In genomic region chr3:69744507-69744906, GRCh38 we compare ENCODE assay signal across 24 cellular contexts. TPM values are rescaled to one million over a fixed set of nuclear protein-coding genes. Genes with fewer than 3 reads are reported as not detected.
A peak's percentile ranks its signal among the peaks of the same experiment; 100 is the strongest.
DNase-seq lines count a peak whose midpoint lies in the region; ATAC-seq, FAIRE-seq and TF ChIP-seq lines count a peak whose summit lies in the region.
"Had no signal": no experiment of that assay in that cellular context is flagged by ENCODE, and none has a peak within 500 bp of the region (broad histone marks: within the 10 kb centered on the region; RNA-seq: fewer than 3 reads in every experiment).

No MANE protein-coding gene starts in this region.

- no peak overlapping the region for H3K27ac ChIP-seq in HepG2 (ENCODE audit: extremely low read length, insufficient read depth, low read length)
- H3K27ac ChIP-seq in right lobe of liver, result no peak overlapping the region
- H3K27ac ChIP-seq in K562 (ENCODE audit: extremely low read depth, low read depth, low read length), result no peak overlapping the region
- H3K27ac ChIP-seq in pancreas, result no peak overlapping the region
- H3K27ac ChIP-seq in dorsolateral prefrontal cortex, result no peak overlapping the region
- H3K27ac ChIP-seq: C4-2B, SJCRH30 had no signal

- 32% methylated on average over 3 of the region's 3 CpGs for WGBS in HepG2 (ENCODE audit: low lambda C conversion rate)
- WGBS in right lobe of liver (ENCODE audit: insufficient coverage, low coverage, low lambda C conversion rate, missing lambda C conversion rate), result 67% methylated on average over 3 of the region's 3 CpGs
- WGBS in K562 (ENCODE audit: insufficient coverage, low coverage, missing lambda C conversion rate), result 66% methylated on average over 3 of the region's 3 CpGs
- 83 to 93% methylated on average over 3 of the region's 3 CpGs for WGBS in pancreas, 2 donors

- H4K20me1 ChIP-seq in HepG2 (ENCODE audit: insufficient read depth, low read length), result no peaks in the 10 kb centered on the region
- H4K20me1 ChIP-seq in K562 (replicated peaks; ENCODE audit: control insufficient read depth, insufficient read depth, low read length), result no peaks in the 10 kb centered on the region

- H2AFZ ChIP-seq in HepG2 (ENCODE audit: low read length), result no peak overlapping the region
- H2AFZ ChIP-seq in K562 (ENCODE audit: low read depth, low read length), result peak overlapping the region; percentile 33; the same call in 1 of the 2 replicates

- no peak overlapping the region for H3K4me3 ChIP-seq in HepG2 (replicated peaks in 1 of 3; ENCODE audit: insufficient read depth in 1 of 3, low read depth in 2 of 3, low read length in 3 of 3)
- no peak overlapping the region for H3K4me3 ChIP-seq in right lobe of liver
- H3K4me3 ChIP-seq in K562, result no peak overlapping the region
- no peak overlapping the region for H3K4me3 ChIP-seq in pancreas
- H3K4me3 ChIP-seq in dorsolateral prefrontal cortex, result no peak overlapping the region
- H3K4me3 ChIP-seq: Peyer's patch, SJCRH30 had no signal

- TF ChIP-seq EP300 in HepG2 (IDR thresholded peaks at IDR 0.05; ENCODE audit: low read depth in 2 of 2, low read length in 2 of 2) (no peak), HepG2 (CRISPR knock-in tag; IDR thresholded peaks at IDR 0.05; ENCODE audit: borderline replicate concordance) (no peak), K562 (IDR thresholded peaks at IDR 0.05; ENCODE audit: low read length) (no peak)

- TF ChIP-seq RAD21 in HepG2 (CRISPR knock-in tag; IDR thresholded peaks at IDR 0.05) (no peak), K562 (CRISPR knock-in tag; conservative IDR thresholded peaks at IDR 0.05 in 1 of 2, IDR thresholded peaks at IDR 0.05 in 1 of 2) (no peak)

- H3K9me3 ChIP-seq in HepG2 (ENCODE audit: low read length) (no peaks in the 10 kb centered on the region), right lobe of liver (no peaks in the 10 kb centered on the region), K562 (replicated peaks; ENCODE audit: control insufficient read depth, insufficient read depth, low read depth, low read length) (no peaks in the 10 kb centered on the region), pancreas (no peaks in the 10 kb centered on the region)
- H3K9me3 ChIP-seq: Peyer's patch, SJCRH30 had no signal

- H3K79me2 ChIP-seq in HepG2 (ENCODE audit: insufficient read depth, low read length), result no peaks in the 10 kb centered on the region
- H3K79me2 ChIP-seq in K562 (ENCODE audit: control insufficient read depth, insufficient read depth, low read length), result peaks cover 100% of the 10 kb centered on the region

- H3K36me3 ChIP-seq in HepG2 (replicated peaks in 1 of 2; ENCODE audit: control insufficient read depth in 1 of 2, insufficient read depth in 2 of 2, low read length in 2 of 2) (no peaks in the 10 kb centered on the region), right lobe of liver (no peaks in the 10 kb centered on the region), K562 (ENCODE audit: control insufficient read depth, insufficient read depth, low read length) (no peaks in the 10 kb centered on the region), pancreas (no peaks in the 10 kb centered on the region)
- H3K36me3 ChIP-seq: Peyer's patch, SJCRH30 had no signal

- intact Hi-C loops in HepG2 (cut with micrococcal nuclease; ENCODE audit: unreplicated experiment), result no loop called here
- intact Hi-C loops in right lobe of liver (cut with DNase I), result no loop called here
- intact Hi-C loops in K562 (cut with micrococcal nuclease), result loop anchor here (5.0 kb wide), 1 partner anchor 48 kb away; no protein-coding TSS in a partner anchor
- intact Hi-C loops in pancreas (cut with DNase I), result no loop called here
- intact Hi-C loops in dorsolateral prefrontal cortex (cut with DNase I), result loop anchor here in 1 of 2 donors (10.0 kb wide), 1 partner anchor 100 kb away; no protein-coding TSS in a partner anchor

- ATAC-seq in HepG2 (no peak), right lobe of liver (no peak), K562 (no peak), pancreas (no peak), HG03439 (IDR thresholded peaks at IDR 0.05; ENCODE audit: unreplicated experiment) (no peak), GM21390 (IDR thresholded peaks at IDR 0.05; ENCODE audit: unreplicated experiment) (no peak)

- H3K9ac ChIP-seq in HepG2 (ENCODE audit: insufficient read depth, low read depth, low read length), result no peak overlapping the region
- H3K9ac ChIP-seq in K562 (ENCODE audit: insufficient read depth in 1 of 2, low read depth in 2 of 2, low read length in 2 of 2), result no peak overlapping the region

- peaks cover 9% of the 10 kb centered on the region; the same call in 1 of the 2 replicates for H3K4me1 ChIP-seq in HepG2 (ENCODE audit: insufficient read depth, low read length)
- H3K4me1 ChIP-seq in right lobe of liver, result no peaks in the 10 kb centered on the region
- H3K4me1 ChIP-seq in K562 (replicated peaks in 1 of 2; ENCODE audit: control insufficient read depth in 2 of 2, insufficient read depth in 2 of 2, low read length in 2 of 2), result peaks cover 4 to 26% of the 10 kb centered on the region in 2 experiments; a peak in 4 of 5 replicates
- peaks cover 0 to 8% (median 0%) of the 10 kb centered on the region in 3 donors for H3K4me1 ChIP-seq in pancreas
- H3K4me1 ChIP-seq: SJCRH30 had no signal

- H3K27me3 ChIP-seq in HepG2 (ENCODE audit: control insufficient read depth in 1 of 2, insufficient read depth in 2 of 2, low read length in 2 of 2), result peaks cover 0 to 23% of the 10 kb centered on the region in 2 experiments; a peak in 3 of 5 replicates
- no peaks in the 10 kb centered on the region for H3K27me3 ChIP-seq in right lobe of liver
- H3K27me3 ChIP-seq in K562 (ENCODE audit: control insufficient read depth in 2 of 2, insufficient read depth in 2 of 2, low read length in 2 of 2), result no peaks in the 10 kb centered on the region
- no peaks in the 10 kb centered on the region for H3K27me3 ChIP-seq in pancreas
- no peaks in the 10 kb centered on the region for H3K27me3 ChIP-seq in dorsolateral prefrontal cortex
- H3K27me3 ChIP-seq: Peyer's patch, SJCRH30 had no signal

- in situ Hi-C loops in HepG2 (cut with HindIII; ENCODE audit: extremely low pct_ligation_motif_present, low pct_unique_long_range_greater_than_20kb) (no loop called here), K562 (cut with MboI) (no loop called here)

- FAIRE-seq in HepG2 (lab: Jason Lieb, UNC) (no peak), K562 (lab: Jason Lieb, UNC) (no peak), pancreas (lab: Jason Lieb, UNC) (peak; percentile 5)
- FAIRE-seq: A204.1, D721Med had no signal

- DNase-seq in HepG2 (ENCODE audit: low spot score), result no peak
- DNase-seq in right lobe of liver, result no peak
- DNase-seq in K562 (ENCODE audit: extremely low read depth in 1 of 4, low spot score in 3 of 4), result no peak
- DNase-seq in pancreas, result no peak
- DNase-seq in dorsolateral prefrontal cortex, result no peak
- DNase-seq in DMS153 (lab: John Stamatoyannopoulos, UW), result no peak
- DNase-seq: EL; H9; HFFc6; KG1; NCI-H1417 treated with DMSO at 0.1 percent for 48 hours; NCI-H1930; NCI-H2227 treated with DMSO at 0.1 percent for 48 hours; NCI-H510A treated with DMSO at 0.1 percent for 48 hours; NCI-H774; NK-92 treated with Interleukin-12 subunit alpha and Interleukin-12 subunit beta, amount 100 ng/mL, for 24 hours; Peyer's patch; SJCRH30 had no signal

- H3K4me2 ChIP-seq in HepG2 (ENCODE audit: low read depth, low read length) (no peak overlapping the region), K562 (ENCODE audit: insufficient read depth, low read length) (no peak overlapping the region)

- no peaks in the 10 kb centered on the region for H3K9me1 ChIP-seq in K562 (ENCODE audit: control insufficient read depth, insufficient read depth, low read length)

- no peak for TF ChIP-seq POLR2A in HepG2 (IDR thresholded peaks at IDR 0.05; ENCODE audit: insufficient read depth in 1 of 2, low read depth in 2 of 2, low read length in 2 of 2)
- no peak for TF ChIP-seq POLR2A in right lobe of liver (IDR thresholded peaks at IDR 0.05)
- no peak for TF ChIP-seq POLR2A in K562 (conservative IDR thresholded peaks at IDR 0.05)

- TF ChIP-seq CTCF in HepG2 (CRISPR knock-in tag; IDR thresholded peaks at IDR 0.05) (no peak), right lobe of liver (IDR thresholded peaks at IDR 0.05) (no peak), K562 (IDR thresholded peaks at IDR 0.05 in 2 of 3, conservative IDR thresholded peaks at IDR 0.05 in 1 of 3; ENCODE audit: insufficient read depth in 2 of 3, low read depth in 1 of 3, low read length in 3 of 3) (no peak), pancreas (IDR thresholded peaks at IDR 0.05) (no peak), dorsolateral prefrontal cortex (IDR thresholded peaks at IDR 0.05 in 54 of 56, conservative IDR thresholded peaks at IDR 0.05 in 2 of 56; ENCODE audit: low read depth in 1 of 56, partially characterized antibody in 56 of 56) (no peak)

- POLR2A ChIA-PET in HepG2 (lab: Yijun Ruan, JAX) (no interaction called here), K562 (lab: Yijun Ruan, JAX) (no interaction called here)

- no TSS peak for BruUV-seq in HepG2 (replicated peaks; lab: Mats Ljungman, UMichigan)
- BruUV-seq in K562 (replicated peaks; lab: Mats Ljungman, UMichigan), result no TSS peak

- CTCF ChIA-PET in HepG2 (lab: Yijun Ruan, JAX; ENCODE audit: low intra/inter-chr PET ratio, low total read pairs) (no interaction called here), K562 (lab: Yijun Ruan, JAX; ENCODE audit: low intra/inter-chr PET ratio) (no interaction called here)

RNA-seq across cellular contexts. Expression of gene MITF, which starts 5.2 kb away (rescaled TPM):
- total RNA-seq in HepG2 (2016; rRNA removed; fragmentation: Illumina TruSeq; extraction: Trizol) (0.14 and 0.38 TPM in 2 replicates), right lobe of liver (1 to 10 TPM; 1.9 to 4.1 (median 3.8) TPM), K562 (2014; rRNA removed) (11.5 and 17.6 TPM in 2 replicates), K562 (2014; rRNA removed; fragmentation: Illumina TruSeq; extraction: Trizol) (11.1 and 13.5 TPM in 2 replicates), K562 (2015; rRNA removed; fragmentation: Illumina TruSeq; extraction: Trizol) (13.4 and 14.2 TPM in 2 replicates), K562 (2021) (14.6 and 16.5 TPM in 2 replicates), pancreas (1 to 10 TPM; 5.1 to 9.7 (median 5.9) TPM), dorsolateral prefrontal cortex (10 to 100 TPM in 82 of 120 experiments, 1 to 10 TPM in 38; 4.7 to 23.9 (median 11.8) TPM)
- total RNA-seq in HepG2 (2016; cell fraction: cytosol; rRNA removed; fragmentation: Illumina TruSeq; extraction: Trizol; ENCODE audit: low read depth), result not detected in 2 replicates
- total RNA-seq in HepG2 (2016; cell fraction: insoluble cytoplasmic fraction; rRNA removed; fragmentation: Illumina TruSeq; extraction: Trizol), result 0.15 and 0.19 TPM in 2 replicates
- 0.34 and 0.37 TPM in 2 replicates for total RNA-seq in HepG2 (2016; cell fraction: membrane; rRNA removed; fragmentation: Illumina TruSeq; extraction: Trizol)
- 0.50 TPM in 1 of 2 replicates, not detected in the other for total RNA-seq in HepG2 (2016; cell fraction: nucleus; rRNA removed; fragmentation: Illumina TruSeq; extraction: Trizol)
- polyA plus RNA-seq in HepG2 (2011; rRNA removed) (0.12 and 0.21 TPM in 2 replicates), K562 (2011; rRNA removed) (9.7 and 10.1 TPM in 2 replicates), K562 (2014; fragmentation: Illumina TruSeq; extraction: Trizol) (10.7 and 14.9 TPM in 2 replicates), K562 (2014; fragmentation: Nextera tagmentation; extraction: Ambion mirVana) (1 to 10 TPM; 5.6 to 9.0 TPM), K562 (2014; rRNA removed) (8.4 and 8.7 TPM in 2 replicates), pancreas (1 to 10 TPM; 1.8 to 2.2 TPM)
- polyA plus RNA-seq in HepG2 (2011; cell fraction: cytosol; rRNA removed), result 0.06 and 0.11 TPM in 2 replicates
- polyA plus RNA-seq in HepG2 (2011; cell fraction: nucleus; rRNA removed), result 0.03 TPM in 1 of 2 replicates, not detected in the other
- polyA plus RNA-seq in HepG2 (2012), result 0.04 and 0.05 TPM in 2 replicates
- 0.07 TPM in 1 of 2 replicates, not detected in the other for polyA plus RNA-seq in HepG2 (2016; cell fraction: cytosol; fragmentation: Illumina TruSeq; extraction: Trizol; ENCODE audit: low read depth)
- polyA plus RNA-seq in HepG2 (2016; cell fraction: insoluble cytoplasmic fraction; fragmentation: Illumina TruSeq; extraction: Trizol; ENCODE audit: low read depth), result 0.28 TPM in 1 of 2 replicates, not detected in the other
- 0.06 and 0.34 TPM in 2 replicates for polyA plus RNA-seq in HepG2 (2016; cell fraction: membrane; fragmentation: Illumina TruSeq; extraction: Trizol; ENCODE audit: low read depth)
- 0.29 TPM in 1 of 2 replicates, not detected in the other for polyA plus RNA-seq in HepG2 (2016; cell fraction: nucleus; fragmentation: Illumina TruSeq; extraction: Trizol; ENCODE audit: insufficient read depth, low read depth)
- polyA minus RNA-seq in HepG2 (2011; rRNA and poly(A)+ RNA removed; ENCODE audit: low replicate concordance), result 1.6 and 72.3 TPM in 2 replicates
- not detected in 2 replicates for polyA minus RNA-seq in HepG2 (2011; cell fraction: cytosol; rRNA and poly(A)+ RNA removed)
- polyA minus RNA-seq in HepG2 (2011; cell fraction: nucleus; rRNA and poly(A)+ RNA removed), result 0.39 and 1.1 TPM in 2 replicates
- total RNA-seq in K562 (2011; cell fraction: chromatin; rRNA removed; ENCODE audit: low replicate concordance), result 14.1 and 25.5 TPM in 2 replicates
- 10.0 and 11.2 TPM in 2 replicates for total RNA-seq in K562 (2011; cell fraction: nucleolus; rRNA removed)
- total RNA-seq in K562 (2011; cell fraction: nucleoplasm; rRNA removed), result 19.1 and 23.1 TPM in 2 replicates
- 9.3 and 11.5 TPM in 2 replicates for polyA plus RNA-seq in K562 (2011; cell fraction: cytosol; rRNA removed)
- 11.0 and 11.4 TPM in 2 replicates for polyA plus RNA-seq in K562 (2011; cell fraction: nucleus; rRNA removed)
- polyA plus RNA-seq in K562 (2012), result 7.4 and 9.4 TPM in 2 replicates
- 32.4 and 33.9 TPM in 2 replicates for polyA minus RNA-seq in K562 (2011; rRNA and poly(A)+ RNA removed)
- 11.4 and 11.9 TPM in 2 replicates for polyA minus RNA-seq in K562 (2011; cell fraction: cytosol; rRNA and poly(A)+ RNA removed)
- polyA minus RNA-seq in K562 (2011; cell fraction: nucleus; rRNA and poly(A)+ RNA removed), result 21.8 and 42.0 TPM in 2 replicates
- total RNA-seq: OCI-LY7 had no signal

Comparison
In these comparisons a context has a peak if more than half of its experiments do, and no peak if none do; other contexts are left out.
1. Of the 241 proteins assayed by ChIP-seq in both HepG2 and K562: peak only in HepG2: none; only in K562: none; in both: CEBPB; in neither: 239; mixed calls (peak in some experiments, not most) for 1.